26 cellular contexts compared by ENCODE assay signal in the genomic region with DNA sequence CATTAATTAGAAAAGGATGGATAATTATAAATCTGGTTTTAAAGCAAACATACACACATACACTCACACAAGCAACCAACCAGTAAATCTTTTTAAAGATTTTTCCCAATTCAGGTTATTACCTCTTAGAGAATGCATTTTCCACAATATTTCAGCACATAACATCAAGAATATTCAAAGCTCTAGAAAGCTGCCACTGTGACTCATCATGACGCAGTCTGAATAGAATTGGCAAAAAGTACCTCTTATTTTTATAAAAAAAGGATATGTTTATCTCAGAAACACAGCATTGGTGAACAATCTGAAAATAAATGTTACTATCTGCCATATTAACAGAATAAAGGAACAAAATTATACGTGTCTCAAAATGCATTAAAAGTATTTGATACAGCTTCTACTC. TPM values are rescaled to one million over a fixed set of nuclear protein-coding genes. Genes with fewer than 3 reads are reported as not detected.
DNase-seq lines count a peak whose midpoint lies in the region; ATAC-seq, FAIRE-seq and TF ChIP-seq lines count a peak whose summit lies in the region.
"Had no signal": no experiment of that assay in that cellular context is flagged by ENCODE, and none has a peak within 500 bp of the region (broad histone marks: within the 10 kb centered on the region; RNA-seq: fewer than 3 reads in every experiment).

No MANE protein-coding gene starts in this region.

- in situ Hi-C loops in astrocyte of the spinal cord (cut with HindIII; ENCODE audit: low sequenced_read_pairs), result no loop called here

- TF ChIP-seq CTCF in astrocyte of the spinal cord (IDR thresholded peaks at IDR 0.05; ENCODE audit: low read depth, low read length) (no peak), fibroblast of pulmonary artery (IDR thresholded peaks at IDR 0.05; ENCODE audit: low read length, missing control alignments) (no peak)

- H3K4me1 ChIP-seq in ACC112 (ENCODE audit: control insufficient read depth, insufficient read depth, low read length, unreplicated experiment), result peaks cover 20% of the 10 kb centered on the region
- H3K4me1 ChIP-seq: psoas muscle, vagina had no signal

- no peaks in the 10 kb centered on the region for H3K79me2 ChIP-seq in ACC112 (ENCODE audit: control insufficient read depth, insufficient read depth, low read length, unreplicated experiment)

- H3K4me3 ChIP-seq in ACC112 (ENCODE audit: low read depth, low read length), result 0 out of 2 replicates have a peak overlapping the region, but pooled peaks have one; percentile 36
- no peak overlapping the region for H3K4me3 ChIP-seq in astrocyte of the spinal cord (ENCODE audit: low read depth, low read length)
- no peak overlapping the region for H3K4me3 ChIP-seq in fibroblast of pulmonary artery (replicated peaks; ENCODE audit: low read depth, low read length)
- H3K4me3 ChIP-seq: psoas muscle, spleen, vagina had no signal

- FAIRE-seq in HTR-8/SVneo (lab: Jason Lieb, UNC), result no peak
- FAIRE-seq: A204.1 had no signal

- DNase-seq in LHCN-M2 (ENCODE audit: low read depth), result peak; percentile 55
- peak; percentile 67 for DNase-seq in astrocyte of the spinal cord (ENCODE audit: low read depth, low spot score)
- peak; percentile 71 for DNase-seq in fibroblast of pulmonary artery (ENCODE audit: low read depth)
- DNase-seq in HTR-8/SVneo (ENCODE audit: insufficient read length, low spot score), result no peak
- no peak for DNase-seq in NCI-H526 (lab: John Stamatoyannopoulos, UW)
- DNase-seq in NCI-H510A (lab: John Stamatoyannopoulos, UW), result no peak
- DNase-seq: activated CD4-positive, alpha-beta memory T cell treated with anti-CD3 and anti-CD28 coated beads for 36 hours; activated naive CD4-positive, alpha-beta T cell treated with anti-CD3 and anti-CD28 coated beads for 36 hours; cortex of kidney; DMS 273 treated with DMSO at 0.1 percent for 48 hours; glutamatergic neuron; NCI-H1092 treated with DMSO at 0.1 percent for 48 hours; NCI-H2107; psoas muscle; SHP77; spleen; substantia nigra; T-helper 17 cell; WERI-Rb-1 had no signal

- H3K27ac ChIP-seq in ACC112 (ENCODE audit: low read depth, low read length), result peak overlapping the region; percentile 58
- H3K27ac ChIP-seq: epithelial cell of prostate, KMS-11, psoas muscle, spleen, vagina, WERI-Rb-1 had no signal

- no peaks in the 10 kb centered on the region for H3K27me3 ChIP-seq in ACC112 (ENCODE audit: insufficient read depth, low read length)
- H3K27me3 ChIP-seq: vagina had no signal

- no peak overlapping the region for H2AFZ ChIP-seq in ACC112 (ENCODE audit: low read length, unreplicated experiment)

- no peak for ATAC-seq in GM18858 (IDR thresholded peaks at IDR 0.05; ENCODE audit: unreplicated experiment)
- ATAC-seq: left lobe of liver, psoas muscle, T-helper 17 cell had no signal

- H3K36me3 ChIP-seq in ACC112 (ENCODE audit: insufficient read depth, low read length), result no peaks in the 10 kb centered on the region
- H3K36me3 ChIP-seq: spleen, vagina, WERI-Rb-1 had no signal

RNA-seq across cellular contexts. Expression of a gene that starts 41.3 kb away (rescaled TPM):
- 68.2 and 80.0 TPM in 2 replicates for total RNA-seq in LHCN-M2 (2014; rRNA removed)
- polyA plus RNA-seq in LHCN-M2 (2012), result 24.1 TPM

Comparison
In these comparisons a context has a peak if more than half of its experiments do, and no peak if none do; other contexts are left out.
1. DNase-seq: peak in LHCN-M2 (single experiment), astrocyte of the spinal cord (single experiment) and fibroblast of pulmonary artery (single experiment); none in HTR-8/SVneo (single experiment), NCI-H526 (0 of 2) and NCI-H510A (single experiment).